Comparison of ENCODE assay signal across 1 cellular context in the genomic region with DNA sequence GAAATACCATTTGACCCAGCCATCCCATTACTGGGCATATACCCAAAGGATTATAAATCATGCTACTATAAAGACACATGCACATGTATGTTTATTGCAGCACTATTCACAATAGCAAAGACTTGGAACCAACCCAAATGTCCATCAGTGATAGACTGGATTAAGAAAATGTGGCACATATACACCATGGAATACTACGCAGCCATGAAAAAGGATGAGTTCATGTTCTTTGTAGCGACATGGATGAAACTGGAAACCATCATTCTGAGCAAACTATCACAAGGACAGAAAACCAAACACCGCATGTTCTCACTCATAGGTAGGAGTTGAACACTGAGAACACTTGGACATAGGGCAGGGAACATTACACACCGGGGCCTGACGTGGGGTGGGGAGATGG.
TF ChIP-seq lines count a peak whose summit lies in the region.

No MANE protein-coding gene starts in this region.

TF ChIP-seq in HEK293, 187 proteins besides CTCF, POLR2A, EP300 and RAD21 (continued from another document):
- TF ChIP-seq, protein P1, sequence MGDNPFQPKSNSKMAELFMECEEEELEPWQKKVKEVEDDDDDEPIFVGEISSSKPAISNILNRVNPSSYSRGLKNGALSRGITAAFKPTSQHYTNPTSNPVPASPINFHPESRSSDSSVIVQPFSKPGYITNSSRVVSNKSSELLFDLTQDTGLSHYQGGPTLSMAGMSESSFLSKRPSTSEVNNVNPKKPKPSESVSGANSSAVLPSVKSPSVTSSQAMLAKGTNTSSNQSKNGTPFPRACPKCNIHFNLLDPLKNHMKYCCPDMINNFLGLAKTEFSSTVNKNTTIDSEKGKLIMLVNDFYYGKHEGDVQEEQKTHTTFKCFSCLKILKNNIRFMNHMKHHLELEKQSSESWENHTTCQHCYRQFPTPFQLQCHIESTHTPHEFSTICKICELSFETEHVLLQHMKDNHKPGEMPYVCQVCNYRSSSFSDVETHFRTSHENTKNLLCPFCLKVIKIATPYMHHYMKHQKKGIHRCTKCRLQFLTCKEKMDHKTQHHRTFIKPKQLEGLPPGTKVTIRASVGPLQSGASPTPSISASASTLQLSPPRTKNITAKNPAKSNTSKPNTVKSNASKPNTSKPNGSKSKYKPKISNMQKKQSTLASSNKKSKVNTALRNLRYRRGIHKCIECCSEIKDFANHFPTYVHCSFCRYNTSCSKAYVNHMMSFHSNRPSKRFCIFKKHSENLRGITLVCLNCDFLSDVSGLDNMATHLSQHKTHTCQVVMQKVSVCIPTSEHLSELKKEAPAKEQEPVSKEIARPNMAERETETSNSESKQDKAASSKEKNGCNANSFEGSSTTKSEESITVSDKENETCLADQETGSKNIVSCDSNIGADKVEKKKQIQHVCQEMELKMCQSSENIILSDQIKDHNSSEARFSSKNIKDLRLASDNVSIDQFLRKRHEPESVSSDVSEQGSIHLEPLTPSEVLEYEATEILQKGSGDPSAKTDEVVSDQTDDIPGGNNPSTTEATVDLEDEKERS (tag by site-specific recombination; IDR thresholded peaks at IDR 0.05): peak; percentile 85; the same call in 1 of the 2 replicates
- TF ChIP-seq ZNF146 (tag by site-specific recombination; IDR thresholded peaks at IDR 0.05): peak; percentile 97
